ENCODE assay signal across 24 cellular contexts in the genomic region with DNA sequence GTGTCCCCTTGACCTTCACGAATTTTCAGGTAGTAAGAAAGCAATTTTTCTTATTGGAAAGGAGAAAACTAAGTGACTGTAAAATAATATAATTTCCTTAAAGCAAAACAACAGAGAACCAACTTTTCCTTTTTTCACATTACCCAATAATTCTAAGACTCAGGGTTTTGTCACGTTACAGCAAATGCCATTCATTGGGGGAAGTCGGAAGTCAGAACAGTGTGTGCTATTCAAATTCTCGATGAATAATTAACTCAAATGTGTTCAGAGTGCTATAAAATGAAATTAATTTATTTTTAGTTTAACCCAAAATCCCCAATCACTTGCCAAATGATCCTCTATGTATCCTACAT. TPM values are rescaled to one million over a fixed set of nuclear protein-coding genes. Genes with fewer than 3 reads are reported as not detected.
DNase-seq lines count a peak whose midpoint lies in the region; ATAC-seq, FAIRE-seq and TF ChIP-seq lines count a peak whose summit lies in the region.
"Had no signal": no experiment of that assay in that cellular context is flagged by ENCODE, and none has a peak within 500 bp of the region (broad histone marks: within the 10 kb centered on the region; RNA-seq: fewer than 3 reads in every experiment).

No MANE protein-coding gene starts in this region.

- no peaks in the 10 kb centered on the region for H3K27me3 ChIP-seq in heart right ventricle
- H3K27me3 ChIP-seq in hepatocyte, result no peaks in the 10 kb centered on the region
- no peaks in the 10 kb centered on the region for H3K27me3 ChIP-seq in pancreas
- no peaks in the 10 kb centered on the region for H3K27me3 ChIP-seq in uterus

- H3K27ac ChIP-seq in heart right ventricle (peak overlapping the region in 6 of 10 donors; percentile 59 to 76 (median 68)), hepatocyte (peak overlapping the region; percentile 38), pancreas (peak overlapping the region; percentile 88 to 97 (median 91)), uterus (peak overlapping the region; percentile 70 to 81)
- H3K27ac ChIP-seq: BLaER1 treated with 17β-estradiol and CSF1 and Interleukin-3, amounts not matched to agents 10 nM and 100 nM; parathyroid adenoma had no signal

- intact Hi-C loops in heart right ventricle (cut with DNase I), result no loop called here
- intact Hi-C loops in left cardiac atrium (cut with DNase I), result no loop called here
- intact Hi-C loops in pancreas (cut with DNase I), result no loop called here
- intact Hi-C loops in uterus (cut with DNase I; ENCODE audit: low total_unique reads), result no loop called here

- H3K9me2 ChIP-seq in hepatocyte (replicated peaks; ENCODE audit: insufficient read depth), result no peaks in the 10 kb centered on the region

- peaks cover 46% of the 10 kb centered on the region for H4K20me1 ChIP-seq in hepatocyte (ENCODE audit: insufficient read depth, poor library complexity, severe bottlenecking)

- WGBS in heart right ventricle, 2 donors, result 87 to 90% methylated on average over 4 of the region's 4 CpGs
- WGBS in hepatocyte (ENCODE audit: low lambda C conversion rate, missing lambda C conversion rate), result 77% methylated on average over 4 of the region's 4 CpGs
- 28 to 29% methylated on average over 4 of the region's 4 CpGs for WGBS in pancreas, 2 donors

- H3K36me3 ChIP-seq in heart right ventricle (peaks cover 0 to 9% (median 0%) of the 10 kb centered on the region in 9 donors), hepatocyte (replicated peaks; ENCODE audit: insufficient read depth, low read depth) (no peaks in the 10 kb centered on the region), pancreas (no peaks in the 10 kb centered on the region), uterus (no peaks in the 10 kb centered on the region)

- TF ChIP-seq POLR2A in uterus (IDR thresholded peaks at IDR 0.05), result no peak

- FAIRE-seq in pancreas (lab: Jason Lieb, UNC), result peak; percentile 54
- FAIRE-seq in RCC 7860 (lab: Jason Lieb, UNC), result no peak
- FAIRE-seq: D721Med, GM18507 had no signal

- H3K4me3 ChIP-seq in heart right ventricle (peak overlapping the region in 1 of 10 donors; percentile 41), hepatocyte (no peak overlapping the region), pancreas (peak overlapping the region in 2 of 4 donors; percentile 38 to 49), uterus (peak overlapping the region in 1 of 2 donors; percentile 22)
- H3K4me3 ChIP-seq: BLaER1 treated with 17β-estradiol and CSF1 and Interleukin-3, amounts not matched to agents 10 nM and 100 nM; skin epidermis had no signal

- no peak overlapping the region for H2AFZ ChIP-seq in hepatocyte
- H2AFZ ChIP-seq: parathyroid adenoma had no signal

- ATAC-seq in heart right ventricle, result no peak
- ATAC-seq in left cardiac atrium, result no peak
- ATAC-seq in pancreas, result peak; percentile 31 to 64 (median 51)
- ATAC-seq: naive thymus-derived CD8-positive, alpha-beta T cell had no signal

- no peak overlapping the region for H3K4me2 ChIP-seq in hepatocyte

- peaks cover 75% of the 10 kb centered on the region for H3K79me2 ChIP-seq in hepatocyte

- no peak for DNase-seq in heart right ventricle
- DNase-seq in left cardiac atrium, result no peak
- DNase-seq in hepatocyte (ENCODE audit: low spot score), result peak; percentile 41
- DNase-seq in pancreas, result peak in 1 of 6 donors; percentile 1
- no peak for DNase-seq in uterus
- DNase-seq in NCI-H128 (lab: John Stamatoyannopoulos, UW; ENCODE audit: unreplicated experiment), result no peak
- DNase-seq in RCC 7860 (ENCODE audit: low spot score), result no peak
- DNase-seq in NK-92 (lab: John Stamatoyannopoulos, UW; ENCODE audit: unreplicated experiment), result no peak
- DNase-seq: activated CD4-positive, CD25-positive, alpha-beta regulatory T cell treated with anti-CD3 and anti-CD28 coated beads, Interleukin-2, amount 50 U/mL, for 72 hours; activated CD8-positive, alpha-beta memory T cell treated with anti-CD3 and anti-CD28 coated beads for 24 hours; activated naive CD4-positive, alpha-beta T cell treated with anti-CD3 and anti-CD28 coated beads for 36 hours; activated T-cell treated with anti-CD3 and anti-CD28 coated beads, Interleukin-2, amount 50 U/mL, for 48 hours; effector CD4-positive, alpha-beta T cell; Kasumi-1; naive thymus-derived CD8-positive, alpha-beta T cell; NCI-H1092; NCI-H446 treated with DMSO at 0.1 percent for 48 hours; NK-92 treated with Interleukin-12 subunit alpha and Interleukin-12 subunit beta, amount 100 ng/mL, for 24 hours; stimulated activated naive CD4-positive, alpha-beta T cell had no signal

- H3K4me1 ChIP-seq in heart right ventricle, result peaks cover 2 to 51% (median 33%) of the 10 kb centered on the region in 9 donors
- peaks cover 20% of the 10 kb centered on the region for H3K4me1 ChIP-seq in hepatocyte (ENCODE audit: insufficient read depth)
- peaks cover 7 to 22% (median 11%) of the 10 kb centered on the region in 3 donors for H3K4me1 ChIP-seq in pancreas
- H3K4me1 ChIP-seq in uterus, result peaks cover 0 to 13% of the 10 kb centered on the region in 2 donors

- peaks cover 0 to 19% (median 7%) of the 10 kb centered on the region in 11 donors for H3K9me3 ChIP-seq in heart right ventricle
- no peaks in the 10 kb centered on the region for H3K9me3 ChIP-seq in hepatocyte (ENCODE audit: low read depth)
- H3K9me3 ChIP-seq in pancreas, result no peaks in the 10 kb centered on the region
- no peaks in the 10 kb centered on the region for H3K9me3 ChIP-seq in uterus

- TF ChIP-seq CTCF in heart right ventricle (IDR thresholded peaks at IDR 0.05) (no peak), hepatocyte (IDR thresholded peaks at IDR 0.05; ENCODE audit: poor library complexity) (no peak), pancreas (IDR thresholded peaks at IDR 0.05) (no peak), uterus (IDR thresholded peaks at IDR 0.05) (no peak)

RNA-seq across cellular contexts. Expression of a gene that starts 40.0 kb away (rescaled TPM):
- 10 to 100 TPM; 27.6 to 48.2 (median 35.4) TPM for total RNA-seq in heart right ventricle
- 1 to 10 TPM; 7.1 to 8.6 TPM for polyA plus RNA-seq in heart right ventricle
- total RNA-seq in left cardiac atrium, result 10 to 100 TPM; 21.6 to 30.5 TPM
- total RNA-seq in hepatocyte, result 9.9 and 12.8 TPM in 2 replicates
- 11.1 and 13.2 TPM in 2 replicates for polyA plus RNA-seq in hepatocyte
- 10 to 100 TPM in 1 of 6 donors, 1 to 10 TPM in 5; 6.8 to 11.8 (median 7.6) TPM for total RNA-seq in pancreas
- 1 to 10 TPM; 4.3 to 5.5 TPM for polyA plus RNA-seq in pancreas
- 10 to 100 TPM; 10.5 to 40.5 (median 19.5) TPM for total RNA-seq in uterus

Comparison
In these comparisons a context has a peak if more than half of its experiments do, and no peak if none do; other contexts are left out.
1. ATAC-seq: peak in pancreas (4 of 4); none in heart right ventricle (0 of 8) and left cardiac atrium (0 of 2).
2. H3K27ac ChIP-seq: peak in every context shown above with its lines; median percentile 91 in pancreas; 76 in uterus; 68 in heart right ventricle; 38 in hepatocyte.